ENCODE assay signal across 8 cellular contexts in genomic region chr9:136885950-136886578, GRCh38. TPM values are rescaled to one million over a fixed set of nuclear protein-coding genes. Genes with fewer than 3 reads are reported as not detected.
A peak's percentile ranks its signal among the peaks of the same experiment; 100 is the strongest.
DNase-seq lines count a peak whose midpoint lies in the region; ATAC-seq and TF ChIP-seq lines count a peak whose summit lies in the region.

Gene TRAF2, plus strand, starts transcription at chr9:136886516. Its CDS starts 12,225 bp downstream, at chr9:136898741.

- no peaks in the 10 kb centered on the region for H3K36me3 ChIP-seq in kidney epithelial cell (ENCODE audit: control insufficient read depth, insufficient read depth, low read length)

- H3K4me3 ChIP-seq in kidney epithelial cell (ENCODE audit: low read depth, low read length), result peak within 1 kb of the TSS; percentile 94

- TF ChIP-seq CTCF in kidney epithelial cell (IDR thresholded peaks at IDR 0.05; ENCODE audit: insufficient read depth, low read length, poor library complexity, severe bottlenecking), result no peak

- TF ChIP-seq POLR2A in GM19193 (IDR thresholded peaks at IDR 0.05; ENCODE audit: extremely low read depth, insufficient read depth, insufficient read length), result peak; percentile 93

- ATAC-seq in HG03432 (IDR thresholded peaks at IDR 0.05; ENCODE audit: unreplicated experiment), result peak; percentile 79

- H3K27me3 ChIP-seq in kidney epithelial cell (ENCODE audit: control insufficient read depth, insufficient read depth, low read length), result no peaks in the 10 kb centered on the region

- DNase-seq in Ammon's horn (ENCODE audit: low spot score) (peak; percentile 99), NCI-H510A (lab: John Stamatoyannopoulos, UW) (peak; percentile 93), cerebellum (ENCODE audit: low spot score) (peak; percentile 100), kidney epithelial cell (ENCODE audit: low read depth) (peak; percentile 93)
- peak; percentile 97 for DNase-seq in activated CD4-positive, alpha-beta T cell treated with anti-CD3 and anti-CD28 coated beads for 1 hour
- peak; percentile 98 for DNase-seq in stimulated activated CD4-positive, alpha-beta T cell treated with anti-CD3 and anti-CD28 coated beads, Interleukin-15, amount 100 ng/mL, for 24 hours

RNA-seq across cellular contexts. Expression of gene TRAF2, which starts in this region (rescaled TPM):
- total RNA-seq in cerebellum (13.2 TPM), kidney epithelial cell (17.5 and 17.7 TPM in 2 replicates)

Comparison
In these comparisons a context has a peak if more than half of its experiments do, and no peak if none do; other contexts are left out.
1. Peak in every context shown above with its lines: DNase-seq, ATAC-seq and H3K4me3 ChIP-seq.